In genomic region chr3:14403636-14404395, GRCh38 we compare ENCODE assay signal across 8 cellular contexts. TPM values are rescaled to one million over a fixed set of nuclear protein-coding genes. Genes with fewer than 3 reads are reported as not detected.
A peak's percentile ranks its signal among the peaks of the same experiment; 100 is the strongest.
DNase-seq lines count a peak whose midpoint lies in the region; ATAC-seq and TF ChIP-seq lines count a peak whose summit lies in the region.

No MANE protein-coding gene starts in this region.

- H3K79me2 ChIP-seq in Loucy (ENCODE audit: insufficient read depth, low read length) (peaks cover 58% of the 10 kb centered on the region), smooth muscle cell (ENCODE audit: low read depth) (peaks cover 43% of the 10 kb centered on the region)

- H2AFZ ChIP-seq in Loucy (ENCODE audit: low read length), result no peak overlapping the region
- no peak overlapping the region for H2AFZ ChIP-seq in smooth muscle cell (ENCODE audit: low read depth)

- H3K9me2 ChIP-seq in Loucy (replicated peaks; ENCODE audit: low read depth, low read length), result no peaks in the 10 kb centered on the region

- H3K9me3 ChIP-seq in Loucy (ENCODE audit: insufficient read depth, low read depth, low read length) (no peaks in the 10 kb centered on the region), adipocyte (ENCODE audit: control insufficient read depth, low read length) (no peaks in the 10 kb centered on the region), iPS-18a (ENCODE audit: control insufficient read depth, low read depth, low read length) (no peaks in the 10 kb centered on the region), smooth muscle cell (replicated peaks; ENCODE audit: low read depth) (no peaks in the 10 kb centered on the region)

- peaks cover 48% of the 10 kb centered on the region for H3K4me1 ChIP-seq in Loucy (ENCODE audit: insufficient read depth, low read length, poor library complexity, severe bottlenecking)
- peaks cover 25% of the 10 kb centered on the region for H3K4me1 ChIP-seq in adipocyte (ENCODE audit: control insufficient read depth, insufficient read depth, low read length)
- peaks cover 25% of the 10 kb centered on the region for H3K4me1 ChIP-seq in iPS-18a (ENCODE audit: control insufficient read depth, low read depth, low read length)
- peaks cover 17% of the 10 kb centered on the region for H3K4me1 ChIP-seq in smooth muscle cell (ENCODE audit: low read depth)

- H3K27ac ChIP-seq in iPS-18a (ENCODE audit: low read length), result no peak overlapping the region
- no peak overlapping the region for H3K27ac ChIP-seq in smooth muscle cell (ENCODE audit: low read depth)

- peak; percentile 50 for DNase-seq in EL
- peak; percentile 54 for DNase-seq in adipocyte (ENCODE audit: low read depth)
- DNase-seq in smooth muscle cell (lab: John Stamatoyannopoulos, UW; ENCODE audit: unreplicated experiment), result no peak
- DNase-seq in GM20000 (ENCODE audit: low spot score), result no peak

- H3K4me3 ChIP-seq in Loucy (ENCODE audit: low read length, poor library complexity, severe bottlenecking) (peak overlapping the region; percentile 84), adipocyte (ENCODE audit: low read length) (peak overlapping the region; percentile 89), iPS-18a (ENCODE audit: low read length) (peak overlapping the region; percentile 98), smooth muscle cell (peak overlapping the region; percentile 92)

- 15% methylated on average over 13 of the region's 13 CpGs for WGBS in smooth muscle cell (ENCODE audit: low lambda C conversion rate)

- H3K4me2 ChIP-seq in Loucy (ENCODE audit: low read depth, low read length, poor library complexity, severe bottlenecking), result peak overlapping the region; percentile 78
- peak overlapping the region; percentile 99 for H3K4me2 ChIP-seq in smooth muscle cell

- ATAC-seq in HG03095 (IDR thresholded peaks at IDR 0.05; ENCODE audit: unreplicated experiment) (no peak), HG02678 (IDR thresholded peaks at IDR 0.05; ENCODE audit: unreplicated experiment) (no peak)

- H3K9ac ChIP-seq in Loucy (ENCODE audit: low read depth, low read length, poor library complexity, severe bottlenecking) (peak overlapping the region; percentile 81), adipocyte (ENCODE audit: low read length) (peak overlapping the region; percentile 80), iPS-18a (ENCODE audit: low read length) (peak overlapping the region; percentile 91), smooth muscle cell (ENCODE audit: low read depth) (peak overlapping the region; percentile 82)

- no peaks in the 10 kb centered on the region for H3F3A ChIP-seq in Loucy (ENCODE audit: low read depth)
- no peaks in the 10 kb centered on the region for H3F3A ChIP-seq in smooth muscle cell (ENCODE audit: low read depth)

- TF ChIP-seq CTCF in Loucy (conservative IDR thresholded peaks at IDR 0.05; ENCODE audit: low read length) (no peak), smooth muscle cell (IDR thresholded peaks at IDR 0.05; ENCODE audit: borderline replicate concordance, insufficient read depth, poor library complexity, severe bottlenecking) (no peak), GM20000 (IDR thresholded peaks at IDR 0.05; ENCODE audit: extremely low read depth, missing control alignments) (no peak)

- H3K36me3 ChIP-seq in Loucy (ENCODE audit: insufficient read depth, low read length) (no peaks in the 10 kb centered on the region), adipocyte (ENCODE audit: control insufficient read depth, insufficient read depth, low read length, severe bottlenecking) (no peaks in the 10 kb centered on the region), iPS-18a (ENCODE audit: control insufficient read depth, low read depth, low read length) (peaks cover 3% of the 10 kb centered on the region), smooth muscle cell (ENCODE audit: low read depth) (no peaks in the 10 kb centered on the region)

- H4K20me1 ChIP-seq in Loucy (ENCODE audit: insufficient read depth, low read length, poor library complexity, severe bottlenecking) (peaks cover 27% of the 10 kb centered on the region), smooth muscle cell (ENCODE audit: low read depth) (peaks cover 39% of the 10 kb centered on the region)

- H3K27me3 ChIP-seq in Loucy (ENCODE audit: insufficient read depth, low read length, poor library complexity, severe bottlenecking) (no peaks in the 10 kb centered on the region), adipocyte (replicated peaks; ENCODE audit: control insufficient read depth, insufficient read depth, low read length) (no peaks in the 10 kb centered on the region), iPS-18a (ENCODE audit: control insufficient read depth, insufficient read depth, low read length) (no peaks in the 10 kb centered on the region), smooth muscle cell (ENCODE audit: low read depth) (no peaks in the 10 kb centered on the region)

RNA-seq across cellular contexts. Expression of gene SLC6A6, which starts 1.4 kb away (rescaled TPM):
- total RNA-seq in smooth muscle cell, result 11.7 and 13.9 TPM in 2 replicates
- 8.5 and 9.4 TPM in 2 replicates for polyA plus RNA-seq in smooth muscle cell

Comparison
In these comparisons a context has a peak if more than half of its experiments do, and no peak if none do; other contexts are left out.
1. DNase-seq: peak in EL (single experiment) and adipocyte (single experiment); none in smooth muscle cell (single experiment) and GM20000 (single experiment).
2. Peak in every context shown above with its lines, with median percentiles within 50 percentile points of each other: H3K4me3 ChIP-seq and H3K9ac ChIP-seq.